In the genomic region with DNA sequence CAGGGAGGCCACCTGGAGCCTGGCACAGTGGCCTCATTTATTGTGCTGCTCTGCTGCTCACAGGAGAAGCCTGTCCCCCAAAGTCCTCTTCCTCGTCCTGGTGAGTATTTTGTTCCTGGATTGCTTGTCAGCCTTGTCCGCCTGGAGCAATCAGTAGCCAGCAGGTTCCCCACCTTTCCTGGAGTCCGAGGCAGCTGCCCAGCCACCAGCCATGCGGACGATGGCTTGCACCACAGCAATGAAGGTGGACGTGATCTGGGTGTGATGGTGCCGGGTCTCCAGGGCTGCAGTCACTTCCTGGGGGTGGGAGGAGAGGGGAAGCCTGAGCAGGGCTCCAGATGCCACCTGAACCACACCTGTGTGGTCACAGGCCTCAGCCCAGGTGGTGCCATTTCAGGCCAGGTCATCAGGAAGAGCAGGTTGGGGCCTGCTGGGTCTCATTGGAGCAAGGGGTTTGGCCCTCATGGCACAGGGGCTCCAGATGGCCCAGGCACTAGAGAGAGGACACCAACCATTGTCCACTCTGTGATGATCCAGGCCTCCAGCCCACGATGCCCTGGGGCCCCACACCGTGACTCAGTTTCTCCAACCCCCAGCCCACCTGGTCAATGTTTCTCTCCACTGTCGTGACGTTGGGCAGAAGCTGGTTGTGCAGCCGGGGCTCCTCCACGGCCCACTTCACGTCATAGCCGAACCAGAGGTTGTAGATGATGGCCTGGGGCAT, we compare ENCODE assay signal across 18 cellular contexts. TPM values are rescaled to one million over a fixed set of nuclear protein-coding genes. Genes with fewer than 3 reads are reported as not detected.
"Had no signal": no experiment of that assay in that cellular context is flagged by ENCODE, and none has a peak within 500 bp of the region (broad histone marks: within the 10 kb centered on the region; RNA-seq: fewer than 3 reads in every experiment).

No MANE protein-coding gene starts in this region.

RNA-seq across cellular contexts. Expression of gene GGTLC1, which starts 3.4 kb away (rescaled TPM):
- total RNA-seq: dorsolateral prefrontal cortex, esophagus mucosa, fibroblast of lung, foreskin keratinocyte, gastroesophageal sphincter, heart left ventricle, hepatocyte, kidney, lower leg skin, mononuclear cell, natural killer cell, neural crest cell, osteoblast, prostate gland, right cardiac atrium, sigmoid colon, skeletal muscle tissue, tibial nerve had no signal
- polyA plus RNA-seq: fibroblast of lung, foreskin keratinocyte, heart left ventricle, hepatocyte, right cardiac atrium, sigmoid colon had no signal
